In genomic region chr11:131005829-131006228, GRCh38 we compare ENCODE assay signal across 1 cellular context.
TF ChIP-seq lines count a peak whose summit lies in the region.

No MANE protein-coding gene starts in this region.

TF ChIP-seq in IMR-90, 13 proteins besides CTCF, POLR2A, EP300 and RAD21 (continued from another document):
- TF ChIP-seq, protein P1, sequence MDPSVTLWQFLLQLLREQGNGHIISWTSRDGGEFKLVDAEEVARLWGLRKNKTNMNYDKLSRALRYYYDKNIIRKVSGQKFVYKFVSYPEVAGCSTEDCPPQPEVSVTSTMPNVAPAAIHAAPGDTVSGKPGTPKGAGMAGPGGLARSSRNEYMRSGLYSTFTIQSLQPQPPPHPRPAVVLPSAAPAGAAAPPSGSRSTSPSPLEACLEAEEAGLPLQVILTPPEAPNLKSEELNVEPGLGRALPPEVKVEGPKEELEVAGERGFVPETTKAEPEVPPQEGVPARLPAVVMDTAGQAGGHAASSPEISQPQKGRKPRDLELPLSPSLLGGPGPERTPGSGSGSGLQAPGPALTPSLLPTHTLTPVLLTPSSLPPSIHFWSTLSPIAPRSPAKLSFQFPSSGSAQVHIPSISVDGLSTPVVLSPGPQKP (IDR thresholded peaks at IDR 0.05; ENCODE audit: borderline replicate concordance, low read depth, low read length): no peak
